In the genomic region with DNA sequence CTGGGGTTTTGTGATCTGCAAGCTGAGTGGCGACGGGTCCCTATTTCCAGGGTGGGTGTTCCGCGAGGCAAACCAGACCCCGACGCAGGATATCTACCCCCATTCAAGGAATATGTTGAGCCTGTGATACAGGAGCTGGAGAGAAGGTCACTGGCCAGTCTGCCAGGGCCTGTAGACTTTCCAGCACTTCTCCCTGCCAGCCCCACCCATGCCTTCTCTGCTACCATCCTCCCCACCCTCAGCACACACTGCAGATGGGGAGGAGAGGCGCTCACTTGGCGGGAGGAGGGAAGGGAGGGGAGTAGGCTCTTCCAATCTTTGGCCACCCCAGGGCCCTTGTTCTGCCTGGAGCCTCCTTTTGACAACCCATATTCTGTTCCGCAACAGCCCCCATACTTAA, we compare ENCODE assay signal across 1 cellular context.
TF ChIP-seq lines count a peak whose summit lies in the region.

No MANE protein-coding gene starts in this region.

TF ChIP-seq in GM23338, 12 proteins besides CTCF, POLR2A, EP300 and RAD21 (continued from another document):
- no peak for TF ChIP-seq REST (IDR thresholded peaks at IDR 0.05; ENCODE audit: unreplicated experiment)
